Comparison of ENCODE assay signal across 15 cellular contexts in genomic region chr10:89536013-89536354, GRCh38. TPM values are rescaled to one million over a fixed set of nuclear protein-coding genes. Genes with fewer than 3 reads are reported as not detected.
DNase-seq lines count a peak whose midpoint lies in the region; ATAC-seq, FAIRE-seq and TF ChIP-seq lines count a peak whose summit lies in the region.
"Had no signal": no experiment of that assay in that cellular context is flagged by ENCODE, and none has a peak within 500 bp of the region (broad histone marks: within the 10 kb centered on the region; RNA-seq: fewer than 3 reads in every experiment).

No MANE protein-coding gene starts in this region.

- no peak for DNase-seq in coronary artery (ENCODE audit: low spot score)
- DNase-seq in kidney = no peak
- no peak for DNase-seq in stimulated activated CD4-positive, alpha-beta T cell treated with anti-CD3 and anti-CD28 coated beads, Interleukin-2, amount 100 ng/mL, for 48 hours
- no peak for DNase-seq in HCEC 1CT
- no peak for DNase-seq in NCI-H2081 (lab: John Stamatoyannopoulos, UW)
- DNase-seq: DMS 273 treated with DMSO at 0.1 percent for 48 hours; erythroblast; mucosa of descending colon; NCI-H1436 treated with DMSO at 0.1 percent for 48 hours; stimulated activated CD4-positive, alpha-beta T cell treated with anti-CD3 and anti-CD28 coated beads, Interleukin-4, amount 100 ng/mL, for 4 hours had no signal

- H3K9me3 ChIP-seq in HUES6 (ENCODE audit: control insufficient read depth, insufficient read depth, low read depth, low read length) (no peaks in the 10 kb centered on the region), kidney (ENCODE audit: control insufficient read depth in 1 of 2, low read length in 2 of 2) (no peaks in the 10 kb centered on the region), skeletal muscle tissue (ENCODE audit: control insufficient read depth in 3 of 3, low read length in 3 of 3) (no peaks in the 10 kb centered on the region)
- H3K9me3 ChIP-seq: mucosa of descending colon had no signal

- no peak for FAIRE-seq in kidney (lab: Jason Lieb, UNC)
- FAIRE-seq: TTC549 had no signal

- H3K36me3 ChIP-seq in HUES6 (ENCODE audit: control insufficient read depth, insufficient read depth, low read length) (no peaks in the 10 kb centered on the region), kidney (ENCODE audit: control insufficient read depth in 1 of 2, insufficient read depth in 2 of 2, low read length in 2 of 2) (peaks cover 0 to 2% of the 10 kb centered on the region in 2 donors), skeletal muscle tissue (ENCODE audit: control insufficient read depth in 3 of 3, insufficient read depth in 3 of 3, low read length in 3 of 3) (no peaks in the 10 kb centered on the region)

- intact Hi-C loops in kidney (cut with DNase I) = no loop called here

- no peak for ATAC-seq in GM18498 (IDR thresholded peaks at IDR 0.05; ENCODE audit: unreplicated experiment)

- H3K27ac ChIP-seq in HUES6 (ENCODE audit: low read depth, low read length) (no peak overlapping the region), coronary artery (no peak overlapping the region), kidney (ENCODE audit: low read depth in 2 of 2, low read length in 2 of 2) (peak overlapping the region; percentile 84 to 95), skeletal muscle tissue (ENCODE audit: low read depth, low read length) (no peak overlapping the region)
- H3K27ac ChIP-seq: HL-60 had no signal

- TF ChIP-seq CTCF in coronary artery (IDR thresholded peaks at IDR 0.05) (no peak), kidney (IDR thresholded peaks at IDR 0.05; ENCODE audit: borderline replicate concordance, extremely low read depth, insufficient read depth) (no peak)

- H3K9ac ChIP-seq in HUES6 (ENCODE audit: low read length) = peak overlapping the region; percentile 7
- peak overlapping the region in 1 of 2 donors; percentile 63 for H3K9ac ChIP-seq in kidney (ENCODE audit: low read length in 2 of 2)
- H3K9ac ChIP-seq in skeletal muscle tissue (ENCODE audit: low read depth in 1 of 3, low read length in 3 of 3) = peak overlapping the region in 2 of 3 donors; percentile 32 to 55

- H3K27me3 ChIP-seq in HUES6 (ENCODE audit: control insufficient read depth, insufficient read depth, low read length) (peaks cover 42% of the 10 kb centered on the region), skeletal muscle tissue (ENCODE audit: control insufficient read depth in 3 of 3, insufficient read depth in 3 of 3, low read length in 3 of 3) (peaks cover 19 to 41% (median 23%) of the 10 kb centered on the region in 3 donors)

- peaks cover 36% of the 10 kb centered on the region for H3K4me1 ChIP-seq in HUES6 (ENCODE audit: control insufficient read depth, insufficient read depth, low read length)
- peaks cover 5 to 8% of the 10 kb centered on the region in 2 donors for H3K4me1 ChIP-seq in kidney (ENCODE audit: control insufficient read depth in 1 of 2, insufficient read depth in 1 of 2, low read depth in 1 of 2, low read length in 2 of 2)
- peaks cover 0 to 4% (median 3%) of the 10 kb centered on the region in 3 donors for H3K4me1 ChIP-seq in skeletal muscle tissue (ENCODE audit: control insufficient read depth in 3 of 3, insufficient read depth in 3 of 3, low read length in 3 of 3)

- H3K4me3 ChIP-seq in HUES6 (ENCODE audit: low read depth, low read length) (peak overlapping the region; percentile 87), coronary artery (peak overlapping the region; percentile 76), kidney (ENCODE audit: low read length in 2 of 2) (peak overlapping the region in 1 of 2 donors; percentile 55), skeletal muscle tissue (ENCODE audit: low read length in 3 of 3) (peak overlapping the region in 2 of 3 donors; percentile 7 to 49)
- H3K4me3 ChIP-seq: mucosa of descending colon had no signal

RNA-seq across cellular contexts. Expression of gene SLC16A12, which starts 0.6 kb away (rescaled TPM):
- total RNA-seq in kidney = 38.8 TPM
- 19.0 TPM for polyA plus RNA-seq in kidney (ENCODE audit: insufficient read depth, low read depth, low replicate concordance)
- 1.6 TPM for total RNA-seq in skeletal muscle tissue

Comparison
In these comparisons a context has a peak if more than half of its experiments do, and no peak if none do; other contexts are left out.
1. H3K27ac ChIP-seq: peak in kidney (2 of 2); none in HUES6 (single experiment), coronary artery (0 of 2) and skeletal muscle tissue (single experiment).
2. RNA of gene SLC16A12, which starts 0.6 kb away (total RNA-seq): 38.8 TPM in kidney (single experiment); 1.6 TPM in skeletal muscle tissue (single experiment); every median in the first group is over 10 times any median in the second.